In the genomic region with DNA sequence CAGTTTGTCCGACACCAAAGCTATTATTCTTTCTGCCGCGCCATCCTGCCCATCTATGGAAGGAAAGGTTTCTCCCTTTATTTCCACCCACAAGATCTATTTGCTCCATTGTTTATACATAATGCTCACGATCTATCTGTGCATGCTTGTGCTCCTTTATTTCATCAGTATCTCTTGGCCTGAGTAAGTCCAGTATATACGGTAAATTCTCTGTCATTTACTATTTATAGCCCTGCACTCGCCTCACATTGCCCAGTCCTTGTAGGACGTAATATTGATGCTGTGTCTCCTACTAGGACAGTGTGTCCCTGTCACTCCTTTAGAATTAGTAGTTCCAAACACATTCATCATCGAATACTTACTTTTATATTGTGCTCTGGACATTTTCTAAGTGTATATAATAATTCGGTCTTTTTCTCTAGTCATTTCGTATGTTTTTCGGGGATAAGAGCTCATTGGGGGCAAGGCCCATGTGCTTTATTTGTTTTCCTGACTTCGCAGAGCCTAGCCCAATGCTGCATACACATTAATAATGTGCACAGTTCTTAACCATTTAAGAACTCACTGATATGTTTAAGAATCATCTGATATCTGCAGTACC, we compare ENCODE assay signal across 11 cellular contexts. TPM values are rescaled to one million over a fixed set of nuclear protein-coding genes. Genes with fewer than 3 reads are reported as not detected.
DNase-seq lines count a peak whose midpoint lies in the region; TF ChIP-seq lines count a peak whose summit lies in the region.
"Had no signal": no experiment of that assay in that cellular context is flagged by ENCODE, and none has a peak within 500 bp of the region (broad histone marks: within the 10 kb centered on the region; RNA-seq: fewer than 3 reads in every experiment).

No MANE protein-coding gene starts in this region.

- H3K4me1 ChIP-seq in left ventricle myocardium inferior (peaks cover 57% of the 10 kb centered on the region), sigmoid colon (peaks cover 0 to 34% (median 29%) of the 10 kb centered on the region in 4 donors)

- TF ChIP-seq EP300 in sigmoid colon (IDR thresholded peaks at IDR 0.05) = peak; percentile 100

- H3K27ac ChIP-seq in left ventricle myocardium inferior (replicated peaks) (peak overlapping the region; percentile 98), sigmoid colon (peak overlapping the region; percentile 97 to 100 (median 100))

- H3K36me3 ChIP-seq in left ventricle myocardium inferior (peaks cover 2% of the 10 kb centered on the region), sigmoid colon (no peaks in the 10 kb centered on the region)

- TF ChIP-seq CTCF in cardiac fibroblast (IDR thresholded peaks at IDR 0.05; ENCODE audit: low read depth, low read length) = no peak
- TF ChIP-seq CTCF in left ventricle myocardium inferior (IDR thresholded peaks at IDR 0.05; ENCODE audit: borderline replicate concordance) = no peak
- TF ChIP-seq CTCF in sigmoid colon (IDR thresholded peaks at IDR 0.05) = no peak

- 60 to 71% methylated on average over 12 of the region's 12 CpGs for WGBS in sigmoid colon, 2 donors

- peak; percentile 47 for DNase-seq in LHCN-M2 (ENCODE audit: low read depth)
- DNase-seq in cardiac fibroblast (ENCODE audit: low read depth in 2 of 2) = peak; percentile 81 to 83
- no peak for DNase-seq in left ventricle myocardium inferior
- DNase-seq in sigmoid colon = peak; percentile 80
- DNase-seq in mucosa of gallbladder (ENCODE audit: low spot score) = no peak
- no peak for DNase-seq in NCI-H524 (lab: John Stamatoyannopoulos, UW)
- no peak for DNase-seq in KBM-7
- no peak for DNase-seq in islet precursor cell
- DNase-seq: activated naive CD8-positive, alpha-beta T cell treated with anti-CD3 and anti-CD28 coated beads, Interleukin-2, amount 10 ng/mL, durations not matched to agents 7 days and 5 days; EL; testis had no signal

- TF ChIP-seq POLR2A in sigmoid colon (IDR thresholded peaks at IDR 0.05) = no peak

- in situ Hi-C loops in KBM-7 (cut with MboI; ENCODE audit: low pct_unique_long_range_greater_than_20kb, low sequenced_read_pairs) = no loop called here

- intact Hi-C loops in left ventricle myocardium inferior (cut with micrococcal nuclease) = no loop called here
- intact Hi-C loops in sigmoid colon (cut with DNase I) = loop anchor here (5.0 to 10.0 kb wide), 3 partner anchors 201 to 1343 kb away; partner anchors contain the start of genes B3GALNT2 and LYST

- H3K4me3 ChIP-seq in cardiac fibroblast (replicated peaks in 1 of 2; ENCODE audit: low read depth in 2 of 2, low read length in 2 of 2) (no peak overlapping the region), left ventricle myocardium inferior (peak overlapping the region; percentile 92), sigmoid colon (peak overlapping the region; percentile 5 to 39 (median 30))
- H3K4me3 ChIP-seq: testis had no signal

- H3K27me3 ChIP-seq in left ventricle myocardium inferior (ENCODE audit: low read depth) (no peaks in the 10 kb centered on the region), sigmoid colon (no peaks in the 10 kb centered on the region)
- H3K27me3 ChIP-seq: testis had no signal

- peaks cover 20% of the 10 kb centered on the region for H3K9me3 ChIP-seq in left ventricle myocardium inferior (replicated peaks)
- peaks cover 0 to 4% (median 0%) of the 10 kb centered on the region in 4 donors for H3K9me3 ChIP-seq in sigmoid colon
- H3K9me3 ChIP-seq: testis had no signal

RNA-seq across cellular contexts. Expression of gene NID1, which starts 3.1 kb away (rescaled TPM):
- total RNA-seq in LHCN-M2 (2014; rRNA removed) = 19.2 and 19.9 TPM in 2 replicates
- polyA plus RNA-seq in LHCN-M2 (2012) = 17.2 TPM
- 40.4 TPM for total RNA-seq in left ventricle myocardium inferior
- 100 to 1,000 TPM; 136 to 242 (median 145) TPM for total RNA-seq in sigmoid colon
- polyA plus RNA-seq in sigmoid colon = 10 to 100 TPM in 1 of 3 donors, 1 to 10 TPM in 2; 3.9 to 29.9 (median 6.6) TPM
- total RNA-seq in mucosa of gallbladder = 89.4 TPM

Comparison
In these comparisons a context has a peak if more than half of its experiments do, and no peak if none do; other contexts are left out.
1. DNase-seq: peak in LHCN-M2 (single experiment), cardiac fibroblast (2 of 2) and sigmoid colon (single experiment); none in left ventricle myocardium inferior (single experiment), mucosa of gallbladder (single experiment), NCI-H524 (0 of 2), KBM-7 (single experiment) and islet precursor cell (single experiment).
2. H3K4me3 ChIP-seq: peak in left ventricle myocardium inferior (single experiment) and sigmoid colon (4 of 4); none in cardiac fibroblast (0 of 2).